8 cellular contexts compared by ENCODE assay signal in the genomic region with DNA sequence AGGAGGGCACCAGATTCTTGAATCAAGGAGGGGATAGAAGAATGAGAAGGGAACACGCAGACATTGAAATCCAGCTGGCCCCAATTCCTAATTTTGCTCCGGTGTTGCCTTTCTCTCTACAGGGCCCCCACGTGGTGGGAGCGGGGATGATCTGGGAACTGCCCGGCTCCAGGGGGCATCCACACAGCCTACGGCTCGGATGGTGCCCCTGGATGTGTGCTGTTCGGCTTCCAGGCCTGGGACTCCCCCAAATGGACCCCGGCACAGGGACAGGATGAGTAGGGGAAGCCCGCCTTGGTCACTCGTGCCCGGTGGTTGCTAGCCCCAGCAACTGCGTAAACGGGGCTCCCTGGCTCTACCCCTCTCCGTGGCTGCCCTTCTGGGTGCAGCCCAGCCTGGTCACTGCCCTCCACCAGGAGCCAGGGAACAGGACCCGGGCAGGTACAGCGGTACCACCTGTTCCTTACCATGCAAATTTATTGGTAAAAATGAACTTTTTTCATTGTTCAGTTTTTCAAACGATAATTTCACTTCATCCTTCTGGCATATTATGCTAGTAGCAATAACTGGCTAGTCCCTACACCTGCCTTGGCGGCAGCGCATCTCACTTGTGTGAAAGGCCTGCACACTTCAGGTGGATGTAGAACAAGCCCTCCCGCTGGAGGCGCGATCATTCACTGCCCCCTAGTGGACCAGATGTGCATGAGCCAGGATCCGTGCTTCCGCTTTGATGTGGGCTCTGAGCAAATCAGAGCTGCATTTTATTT.
A peak's percentile ranks its signal among the peaks of the same experiment; 100 is the strongest.
DNase-seq lines count a peak whose midpoint lies in the region; TF ChIP-seq lines count a peak whose summit lies in the region.

No MANE protein-coding gene starts in this region.

- H3K4me1 ChIP-seq in ovary (ENCODE audit: insufficient read depth) (peaks cover 4% of the 10 kb centered on the region), tibial nerve (peaks cover 0 to 29% (median 16%) of the 10 kb centered on the region in 4 donors)

- H3K36me3 ChIP-seq in H7 (replicated peaks; ENCODE audit: control insufficient read depth, insufficient read depth, low read length): no peaks in the 10 kb centered on the region
- no peaks in the 10 kb centered on the region for H3K36me3 ChIP-seq in MG63
- no peaks in the 10 kb centered on the region for H3K36me3 ChIP-seq in ovary
- no peaks in the 10 kb centered on the region for H3K36me3 ChIP-seq in tibial nerve

- TF ChIP-seq EP300 in ovary (IDR thresholded peaks at IDR 0.05): no peak
- peak in 1 of 2 donors; percentile 16 for TF ChIP-seq EP300 in tibial nerve (IDR thresholded peaks at IDR 0.05)

- TF ChIP-seq CTCF in ovary (IDR thresholded peaks at IDR 0.05) (peak; percentile 60 to 82 (median 74)), tibial nerve (IDR thresholded peaks at IDR 0.05) (peak; percentile 86 to 94 (median 89))

- H3K9me3 ChIP-seq in MG63: no peaks in the 10 kb centered on the region
- H3K9me3 ChIP-seq in ovary: no peaks in the 10 kb centered on the region
- no peaks in the 10 kb centered on the region for H3K9me3 ChIP-seq in tibial nerve

- intact Hi-C loops in ovary (cut with DNase I): loop anchor here in 2 of 4 donors (5.0 to 10.0 kb wide), 2 partner anchors 912 to 929 kb away; no protein-coding TSS in a partner anchor

- H3K27ac ChIP-seq in ovary (no peak overlapping the region), tibial nerve (no peak overlapping the region)

- H3K27me3 ChIP-seq in H7 (ENCODE audit: control insufficient read depth, insufficient read depth, low read length) (no peaks in the 10 kb centered on the region), MG63 (no peaks in the 10 kb centered on the region), ovary (no peaks in the 10 kb centered on the region), tibial nerve (no peaks in the 10 kb centered on the region)

- 28 to 32% (median 30%) methylated on average over 25 of the region's 25 CpGs for WGBS in ovary, 3 donors
- WGBS in tibial nerve, 2 donors: 16 to 31% methylated on average over 23 to 25 of the region's 25 CpGs

- H3K4me3 ChIP-seq in H7 (ENCODE audit: insufficient read depth, low read depth, low read length): no peak overlapping the region
- no peak overlapping the region for H3K4me3 ChIP-seq in MG63
- H3K4me3 ChIP-seq in ovary: no peak overlapping the region
- H3K4me3 ChIP-seq in tibial nerve: no peak overlapping the region

- TF ChIP-seq POLR2A in ovary (IDR thresholded peaks at IDR 0.05) (no peak), tibial nerve (IDR thresholded peaks at IDR 0.05) (no peak)

- in situ Hi-C loops in SK-MEL-5 (cut with HindIII; ENCODE audit: low pct_unique_long_range_greater_than_20kb, low sequenced_read_pairs): no loop called here

- DNase-seq in GDM1 (lab: John Stamatoyannopoulos, UW) (peak; percentile 72), H7 (peak; percentile 89), MG63 (peak; percentile 69), SK-MEL-5 (ENCODE audit: low read depth, low spot score) (peak; percentile 87), activated gamma-delta T cell (lab: John Stamatoyannopoulos, UW) (peak; percentile 27), foreskin melanocyte (peak; percentile 72), ovary (peak; percentile 68 to 85 (median 81)), tibial nerve (ENCODE audit: low spot score in 2 of 2) (peak; percentile 65 to 79)

Comparison
In these comparisons a context has a peak if more than half of its experiments do, and no peak if none do; other contexts are left out.
1. DNase-seq: peak in every context shown above with its lines; median percentile 89 in H7; 87 in SK-MEL-5; 81 in ovary; 72 in GDM1; 72 in foreskin melanocyte; 72 in tibial nerve; 69 in MG63; 27 in activated gamma-delta T cell.